ENCODE assay signal across 16 cellular contexts in genomic region chr6:11389977-11390376, GRCh38.
A peak's percentile ranks its signal among the peaks of the same experiment; 100 is the strongest.
DNase-seq lines count a peak whose midpoint lies in the region; ATAC-seq, FAIRE-seq and TF ChIP-seq lines count a peak whose summit lies in the region.
"Had no signal": no experiment of that assay in that cellular context is flagged by ENCODE, and none has a peak within 500 bp of the region (broad histone marks: within the 10 kb centered on the region; RNA-seq: fewer than 3 reads in every experiment).

No MANE protein-coding gene starts in this region.

- H3K36me3 Mint-ChIP-seq in activated T-cell treated with anti-CD3 and anti-CD28 coated beads, Interleukin-2, amount 50 U/mL, for 4 hours (ENCODE audit: insufficient read depth): no peaks in the 10 kb centered on the region
- H3K36me3 Mint-ChIP-seq: CD4-positive, CD25-positive, alpha-beta regulatory T cell had no signal

- H3K36me3 ChIP-seq in heart left ventricle: no peaks in the 10 kb centered on the region
- no peaks in the 10 kb centered on the region for H3K36me3 ChIP-seq in endothelial cell of umbilical vein (ENCODE audit: control insufficient read depth in 2 of 2, extremely low read depth in 1 of 2, insufficient read depth in 2 of 2, low read length in 2 of 2)
- H3K36me3 ChIP-seq in lower lobe of right lung: no peaks in the 10 kb centered on the region
- no peaks in the 10 kb centered on the region for H3K36me3 ChIP-seq in aorta (ENCODE audit: control insufficient read depth in 1 of 2, insufficient read depth in 2 of 2, low read length in 1 of 2)

- TF ChIP-seq CTCF in heart left ventricle (IDR thresholded peaks at IDR 0.05): no peak
- no peak for TF ChIP-seq CTCF in endothelial cell of umbilical vein (IDR thresholded peaks at IDR 0.05; ENCODE audit: extremely low read depth in 1 of 2, insufficient read depth in 1 of 2, low read depth in 1 of 2, low read length in 2 of 2)
- no peak for TF ChIP-seq CTCF in lower lobe of right lung (IDR thresholded peaks at IDR 0.05)

- intact Hi-C loops in heart left ventricle (cut with DNase I) (no loop called here), Right ventricle myocardium inferior (cut with DNase I) (no loop called here), endothelial cell of umbilical vein (cut with micrococcal nuclease) (loop anchor here (1.0 kb wide), 4 partner anchors 20 to 72 kb away; no protein-coding TSS in a partner anchor), lower lobe of right lung (cut with DNase I) (no loop called here), aorta (cut with DNase I) (no loop called here)

- H3K9ac ChIP-seq in endothelial cell of umbilical vein (replicated peaks; ENCODE audit: extremely low read depth, insufficient read depth, low read length): peak overlapping the region; percentile 51

- no peaks in the 10 kb centered on the region for H3K79me2 ChIP-seq in endothelial cell of umbilical vein (ENCODE audit: control insufficient read depth, insufficient read depth, low read length)

- H3K4me1 Mint-ChIP-seq in activated T-cell treated with anti-CD3 and anti-CD28 coated beads, Interleukin-2, amount 50 U/mL, for 4 hours (ENCODE audit: low read depth): peaks cover 16% of the 10 kb centered on the region

- no peaks in the 10 kb centered on the region for H3K27me3 ChIP-seq in heart left ventricle
- H3K27me3 ChIP-seq in endothelial cell of umbilical vein (ENCODE audit: control insufficient read depth in 2 of 2, insufficient read depth in 2 of 2, low read length in 2 of 2): peaks cover 3 to 4% of the 10 kb centered on the region in 2 experiments
- no peaks in the 10 kb centered on the region for H3K27me3 ChIP-seq in lower lobe of right lung (ENCODE audit: low read depth)
- H3K27me3 ChIP-seq in aorta (ENCODE audit: control insufficient read depth in 1 of 2, insufficient read depth in 2 of 2, low read length in 1 of 2): no peaks in the 10 kb centered on the region

- POLR2A ChIA-PET in endothelial cell of umbilical vein (lab: Charles Lee): no interaction called here

- no peaks in the 10 kb centered on the region for H4K20me1 ChIP-seq in endothelial cell of umbilical vein (replicated peaks; ENCODE audit: control insufficient read depth, extremely low read depth, insufficient read depth, low read length)

- dilution Hi-C loops in endothelial cell of umbilical vein (cut with MboI; ENCODE audit: extremely low pct_ligation_motif_present, low sequenced_read_pairs): no loop called here

- no peaks in the 10 kb centered on the region for H3K27me3 Mint-ChIP-seq in activated T-cell treated with anti-CD3 and anti-CD28 coated beads, Interleukin-2, amount 50 U/mL, for 4 hours (ENCODE audit: low read depth)

- WGBS in heart left ventricle, 4 donors: 47 to 55% (median 50%) methylated on average over 7 of the region's 7 CpGs
- WGBS in aorta, 2 donors: 38 to 41% methylated on average over 7 of the region's 7 CpGs

- H3K4me3 ChIP-seq in heart left ventricle (no peak overlapping the region), endothelial cell of umbilical vein (replicated peaks in 1 of 3; ENCODE audit: insufficient read depth in 1 of 3, low read depth in 1 of 3, low read length in 3 of 3) (no peak overlapping the region), lower lobe of right lung (no peak overlapping the region), aorta (ENCODE audit: low read length in 2 of 2) (no peak overlapping the region)
- H3K4me3 ChIP-seq: SK-N-MC had no signal

- no peak overlapping the region for H3K4me3 Mint-ChIP-seq in activated T-cell treated with anti-CD3 and anti-CD28 coated beads, Interleukin-2, amount 50 U/mL, for 4 hours
- H3K4me3 Mint-ChIP-seq: CD4-positive, CD25-positive, alpha-beta regulatory T cell had no signal

- no peaks in the 10 kb centered on the region for H3K9me1 ChIP-seq in endothelial cell of umbilical vein (replicated peaks; ENCODE audit: control insufficient read depth, extremely low read depth, insufficient read depth, low read length)

- H3K9me3 ChIP-seq in heart left ventricle (peaks cover 0 to 10% (median 0%) of the 10 kb centered on the region in 12 donors), endothelial cell of umbilical vein (replicated peaks; ENCODE audit: control insufficient read depth, insufficient read depth, low read length) (no peaks in the 10 kb centered on the region), lower lobe of right lung (no peaks in the 10 kb centered on the region), aorta (ENCODE audit: control insufficient read depth, low read length) (no peaks in the 10 kb centered on the region)

- ATAC-seq in heart left ventricle: peak; percentile 75 to 95 (median 78)
- no peak for ATAC-seq in Right ventricle myocardium inferior
- peak; percentile 95 to 97 for ATAC-seq in lower lobe of right lung
- ATAC-seq in aorta (ENCODE audit: low FRiP score): peak; percentile 60
- no peak for ATAC-seq in activated T-cell treated with anti-CD3 and anti-CD28 coated beads, Interleukin-2, amount 50 U/mL, for 4 hours

- H3K9me3 Mint-ChIP-seq in activated T-cell treated with anti-CD3 and anti-CD28 coated beads, Interleukin-2, amount 50 U/mL, for 4 hours: peaks cover 3% of the 10 kb centered on the region

- DNase-seq in heart left ventricle (peak in 3 of 5 donors; percentile 43 to 49 (median 45)), Right ventricle myocardium inferior (ENCODE audit: missing footprints) (no peak), endothelial cell of umbilical vein (ENCODE audit: low read depth, low spot score) (peak; percentile 83), lower lobe of right lung (no peak), aorta (no peak), LoVo (ENCODE audit: low spot score) (no peak), NCI-H1436 treated with DMSO at 0.1 percent for 48 hours (lab: John Stamatoyannopoulos, UW) (no peak)
- DNase-seq in activated T-cell treated with anti-CD3 and anti-CD28 coated beads, Interleukin-2, amount 50 U/mL, for 4 hours: no peak
- DNase-seq: activated CD4-positive, alpha-beta T cell treated with anti-CD3 and anti-CD28 coated beads, Interleukin-2, amount 50 U/mL, for 48 hours; CD4-positive, CD25-positive, alpha-beta regulatory T cell; KG1; midbrain; NCI-H1417 treated with DMSO at 0.1 percent for 48 hours; NCI-H226 had no signal

- peak overlapping the region; percentile 33 to 78 (median 70) for H3K27ac ChIP-seq in heart left ventricle
- peak overlapping the region; percentile 68 for H3K27ac ChIP-seq in endothelial cell of umbilical vein (ENCODE audit: insufficient read depth, low read depth, low read length)
- H3K27ac ChIP-seq in lower lobe of right lung: peak overlapping the region; percentile 79
- H3K27ac ChIP-seq in aorta (ENCODE audit: low read depth in 1 of 2, low read length in 2 of 2): peak overlapping the region; percentile 33 to 43
- H3K27ac ChIP-seq: SK-N-MC had no signal

- H2AFZ ChIP-seq in endothelial cell of umbilical vein (ENCODE audit: low read depth, low read length): no peak overlapping the region

- BruUV-seq in endothelial cell of umbilical vein (replicated peaks; lab: Mats Ljungman, UMichigan): no TSS peak

- peak; percentile 86 for FAIRE-seq in endothelial cell of umbilical vein (lab: Jason Lieb, UNC)
- FAIRE-seq: A204.1 had no signal

- peak overlapping the region; percentile 13 for H3K4me2 ChIP-seq in endothelial cell of umbilical vein (ENCODE audit: insufficient read depth, low read length)

- CTCF ChIA-PET in endothelial cell of umbilical vein (lab: Charles Lee): interaction anchor here (0.7 to 1.1 kb wide), 3 partner anchors 15 to 149 kb away, joined by 3 read pairs; no protein-coding TSS in a partner anchor

- TF ChIP-seq POLR2A in heart left ventricle (IDR thresholded peaks at IDR 0.05): no peak
- no peak for TF ChIP-seq POLR2A in endothelial cell of umbilical vein (IDR thresholded peaks at IDR 0.05; ENCODE audit: low read depth, low read length)

- peaks cover 0 to 43% (median 15%) of the 10 kb centered on the region in 12 donors for H3K4me1 ChIP-seq in heart left ventricle
- H3K4me1 ChIP-seq in endothelial cell of umbilical vein (ENCODE audit: control insufficient read depth, extremely low read depth, insufficient read depth, low read length): peaks cover 28% of the 10 kb centered on the region
- peaks cover 55% of the 10 kb centered on the region for H3K4me1 ChIP-seq in lower lobe of right lung
- H3K4me1 ChIP-seq in aorta (ENCODE audit: control insufficient read depth in 1 of 2, insufficient read depth in 2 of 2, low read length in 2 of 2): peaks cover 3 to 4% of the 10 kb centered on the region in 2 donors

TF ChIP-seq in endothelial cell of umbilical vein, 7 proteins besides CTCF, POLR2A, EP300 and RAD21:
- no peak for TF ChIP-seq MYC (IDR thresholded peaks at IDR 0.05; ENCODE audit: low read depth, low read length)
- TF ChIP-seq MAX (IDR thresholded peaks at IDR 0.05; ENCODE audit: insufficient read depth, insufficient read length): no peak
- peak; percentile 70 for TF ChIP-seq JUN (IDR thresholded peaks at IDR 0.05; ENCODE audit: borderline replicate concordance, insufficient read depth, insufficient read length, low read depth)
- TF ChIP-seq FOS (IDR thresholded peaks at IDR 0.05; ENCODE audit: borderline replicate concordance, insufficient read depth, low read length): no peak
- TF ChIP-seq GATA2 (IDR thresholded peaks at IDR 0.05; ENCODE audit: insufficient read depth, insufficient read length, low read depth, low read length): peak; percentile 53
- TF ChIP-seq POLR2AphosphoS5 (IDR thresholded peaks at IDR 0.05; ENCODE audit: insufficient read depth, low read depth, low read length): peak; percentile 20
- no peak for TF ChIP-seq EZH2 (IDR thresholded peaks at IDR 0.05; ENCODE audit: borderline replicate concordance, low read depth, low read length, severe bottlenecking)

Comparison
In these comparisons a context has a peak if more than half of its experiments do, and no peak if none do; other contexts are left out.
1. ATAC-seq: peak in heart left ventricle (4 of 4), lower lobe of right lung (2 of 2) and aorta (single experiment); none in Right ventricle myocardium inferior (single experiment) and activated T-cell treated with anti-CD3 and anti-CD28 coated beads, Interleukin-2, amount 50 U/mL, for 4 hours (0 of 2).
2. DNase-seq: peak in heart left ventricle (3 of 5) and endothelial cell of umbilical vein (single experiment); none in Right ventricle myocardium inferior (single experiment), lower lobe of right lung (single experiment), aorta (0 of 2), LoVo (single experiment), NCI-H1436 treated with DMSO at 0.1 percent for 48 hours (single experiment) and activated T-cell treated with anti-CD3 and anti-CD28 coated beads, Interleukin-2, amount 50 U/mL, for 4 hours (single experiment).
3. Peak in every context shown above with its lines, with median percentiles within 50 percentile points of each other: H3K27ac ChIP-seq.